ENCODE assay signal across 8 cellular contexts in genomic region chr3:149129326-149130123, GRCh38. TPM values are rescaled to one million over a fixed set of nuclear protein-coding genes. Genes with fewer than 3 reads are reported as not detected.
DNase-seq lines count a peak whose midpoint lies in the region; ATAC-seq, FAIRE-seq and TF ChIP-seq lines count a peak whose summit lies in the region.

TSS of gene HPS3 (plus strand) at chr3:149129638. CDS start at chr3:149129724, 86 bp downstream.

- peak within 1 kb of the TSS; percentile 72 to 92 for H3K4me2 ChIP-seq in H1 (ENCODE audit: insufficient read depth in 1 of 2, low read depth in 2 of 2, low read length in 2 of 2)
- peak within 1 kb of the TSS; percentile 59 for H3K4me2 ChIP-seq in mesendoderm (ENCODE audit: low read length)

- H3K14ac ChIP-seq in H1 (ENCODE audit: insufficient read length) = no peak within 1 kb of the TSS

- H3K27ac Mint-ChIP-seq in Calu3 (ENCODE audit: unreplicated experiment) = peak within 1 kb of the TSS; percentile 91

- intact Hi-C loops in Calu3 (cut with micrococcal nuclease; ENCODE audit: unreplicated experiment) = loop anchor here (1.0 to 5.0 kb wide), 3 partner anchors 53 to 347 kb away; no protein-coding TSS in a partner anchor

- no peak for TF ChIP-seq EP300 in H1 (IDR thresholded peaks at IDR 0.05; ENCODE audit: borderline replicate concordance in 1 of 2, low read depth in 2 of 2, low read length in 2 of 2)

- H2BK5ac ChIP-seq in H1 (ENCODE audit: low read depth, low read length) = peak within 1 kb of the TSS; percentile 45; the same call in 1 of the 2 replicates
- no peak within 1 kb of the TSS for H2BK5ac ChIP-seq in mesendoderm (ENCODE audit: low read length)

- 0 out of 4 replicates have a peak, but pooled peaks of 1 of the 2 experiments have one; percentile 1 for TF ChIP-seq RAD21 in H1 (IDR thresholded peaks at IDR 0.05 in 1 of 2, conservative IDR thresholded peaks at IDR 0.05 in 1 of 2; ENCODE audit: low read depth in 2 of 2, low read length in 2 of 2)

- H3K4me3 Mint-ChIP-seq in Calu3 (ENCODE audit: low read depth, unreplicated experiment) = peak within 1 kb of the TSS; percentile 94

- DNase-seq in Calu3 (peak; percentile 98), NOMO-1 treated with dmso at 0.1 percent for 144 hours (lab: John Stamatoyannopoulos, UW; ENCODE audit: unreplicated experiment) (peak; percentile 95), H1 (ENCODE audit: low read depth in 1 of 2, low spot score in 2 of 2) (peak; percentile 31 to 87), mesendoderm (peak; percentile 90)
- DNase-seq in activated CD8-positive, alpha-beta memory T cell treated with anti-CD3 and anti-CD28 coated beads for 48 hours (ENCODE audit: low read depth in 2 of 3, low spot score in 2 of 3) = peak; percentile 42 to 74 (median 44)
- DNase-seq in stimulated activated CD8-positive, alpha-beta memory T cell treated with anti-CD3 and anti-CD28 coated beads, Interleukin-15, amount 100 ng/mL, for 1 hour (ENCODE audit: low read depth) = peak; percentile 56

- no peak within 1 kb of the TSS for H2AK5ac ChIP-seq in H1 (ENCODE audit: low read depth, low read length)
- H2AK5ac ChIP-seq in mesendoderm (ENCODE audit: low read length) = no peak within 1 kb of the TSS

- H4K20me1 ChIP-seq in H1 (replicated peaks in 1 of 2; ENCODE audit: control insufficient read depth in 1 of 2, insufficient read depth in 2 of 2, low read length in 2 of 2) = no peaks in the 10 kb centered on the region

- H3K27ac ChIP-seq in HUES48 (ENCODE audit: low read depth, low read length) = peak within 1 kb of the TSS; percentile 62
- peak within 1 kb of the TSS; percentile 62; the same call in 1 of the 2 replicates for H3K27ac ChIP-seq in H1 (ENCODE audit: low read depth, low read length)
- H3K27ac ChIP-seq in mesendoderm (ENCODE audit: low read depth, low read length) = no peak within 1 kb of the TSS

- H3K36me3 ChIP-seq in HUES48 (ENCODE audit: control insufficient read depth, insufficient read depth, low read length) (0 out of 2 replicates have a peak, but pooled peaks cover 12% of the 10 kb centered on the region), H1 (ENCODE audit: control insufficient read depth in 2 of 4, insufficient read depth in 4 of 4, low read length in 3 of 4) (no peaks in the 10 kb centered on the region; a peak in 1 of 8 replicates), mesendoderm (ENCODE audit: control insufficient read depth, insufficient read depth, low read length) (no peaks in the 10 kb centered on the region)

- H3K27me3 ChIP-seq in HUES48 (ENCODE audit: control insufficient read depth, insufficient read depth, low read length) = no peaks in the 10 kb centered on the region; the same call in 1 of the 2 replicates
- H3K27me3 ChIP-seq in H1 (replicated peaks in 1 of 4; ENCODE audit: control insufficient read depth in 3 of 4, extremely low read depth in 1 of 4, insufficient read depth in 3 of 4, low read length in 3 of 4) = no peaks in the 10 kb centered on the region; a peak in 1 of 7 replicates
- H3K27me3 ChIP-seq in mesendoderm (ENCODE audit: insufficient read depth, low read length, poor library complexity) = no peaks in the 10 kb centered on the region

- peaks cover 3% of the 10 kb centered on the region; the same call in 1 of the 2 replicates for H3K23me2 ChIP-seq in H1 (ENCODE audit: low read depth, low read length)

- no peaks in the 10 kb centered on the region for H3K9me3 ChIP-seq in HUES48 (ENCODE audit: control insufficient read depth, insufficient read depth, low read length)
- no peaks in the 10 kb centered on the region for H3K9me3 ChIP-seq in H1 (ENCODE audit: insufficient read depth in 2 of 2, low read depth in 1 of 2, low read length in 1 of 2)

- peak within 1 kb of the TSS; percentile 68 for H3K9ac ChIP-seq in HUES48 (ENCODE audit: low read depth, low read length)
- peak within 1 kb of the TSS; percentile 62 to 78 (median 68) for H3K9ac ChIP-seq in H1 (replicated peaks in 1 of 4; ENCODE audit: extremely low read depth in 1 of 4, low read depth in 3 of 4, low read length in 3 of 4)
- peak within 1 kb of the TSS; percentile 77 for H3K9ac ChIP-seq in mesendoderm (ENCODE audit: low read length)

- H3K4me1 ChIP-seq in HUES48 (ENCODE audit: control insufficient read depth, insufficient read depth, low read length) (peaks cover 29% of the 10 kb centered on the region), H1 (replicated peaks in 1 of 4; ENCODE audit: control insufficient read depth in 3 of 4, insufficient read depth in 4 of 4, low read length in 3 of 4) (peaks cover 3 to 11% (median 7%) of the 10 kb centered on the region in 4 experiments), mesendoderm (ENCODE audit: control insufficient read depth, low read depth, low read length) (no peaks in the 10 kb centered on the region)

- POLR2A ChIA-PET in H1 (lab: Charles Lee; ENCODE audit: partially characterized antibody) = interaction anchor here (0.7 to 1.8 kb wide), 9 partner anchors 9 to 615 kb away, joined by 3 to 6 read pairs (median 3); no protein-coding TSS in a partner anchor

- H4K5ac ChIP-seq in H1 (ENCODE audit: insufficient read length, low read depth, low read length) = peak within 1 kb of the TSS; percentile 87
- no peak within 1 kb of the TSS for H4K5ac ChIP-seq in mesendoderm (ENCODE audit: low read length)

- H3K23ac ChIP-seq in H1 (ENCODE audit: insufficient read length) (no peak within 1 kb of the TSS), mesendoderm (ENCODE audit: low read length) (no peak within 1 kb of the TSS)

- H3K4me1 Mint-ChIP-seq in Calu3 (ENCODE audit: low read depth, unreplicated experiment) = peaks cover 29% of the 10 kb centered on the region

- H4K8ac ChIP-seq in H1 (ENCODE audit: extremely low read depth, insufficient read depth, low read length) (peak within 1 kb of the TSS; percentile 28), mesendoderm (ENCODE audit: low read depth, low read length) (no peak within 1 kb of the TSS)

- H3K79me1 ChIP-seq in H1 (ENCODE audit: low read depth, low read length) (no peaks in the 10 kb centered on the region; the same call in 1 of the 2 replicates), mesendoderm (ENCODE audit: low read length) (no peaks in the 10 kb centered on the region)

- H3K79me2 ChIP-seq in H1 (ENCODE audit: control insufficient read depth in 1 of 2, insufficient read depth in 2 of 2, low read length in 2 of 2) (peaks cover 0 to 45% of the 10 kb centered on the region in 2 experiments; a peak in 2 of 4 replicates), mesendoderm (ENCODE audit: control insufficient read depth, insufficient read depth, low read length) (peaks cover 7% of the 10 kb centered on the region)

- H3K56ac ChIP-seq in H1 (replicated peaks; ENCODE audit: insufficient read length, low read depth, low read length) = peak within 1 kb of the TSS; percentile 26
- peak within 1 kb of the TSS; percentile 92 for H3K56ac ChIP-seq in mesendoderm (ENCODE audit: low read length)

- no peak for FAIRE-seq in H1 (lab: Jason Lieb, UNC)

- TF ChIP-seq POLR2A in H1 (IDR thresholded peaks at IDR 0.05; ENCODE audit: control extremely low read depth in 1 of 2, low read depth in 2 of 2, low read length in 2 of 2) = peak; percentile 54 to 58

- WGBS in H1 (ENCODE audit: extremely low coverage in 1 of 2, insufficient coverage in 1 of 2, insufficient read length in 1 of 2, insufficient replicate concordance in 2 of 2, low coverage in 1 of 2, low lambda C conversion rate in 2 of 2, missing lambda C conversion rate in 1 of 2), 2 experiments = 4% methylated on average over 73 of the region's 78 CpGs; no CpG with 5 or more reads in 1 of the 2 experiments
- no CpG with 5 or more reads among the region's 78 CpGs for WGBS in mesendoderm (ENCODE audit: extremely low coverage, insufficient coverage, low lambda C conversion rate)

- no peak within 1 kb of the TSS for H2BK15ac ChIP-seq in H1 (ENCODE audit: low read length)
- H2BK15ac ChIP-seq in mesendoderm (replicated peaks; ENCODE audit: low read depth) = no peak within 1 kb of the TSS

- H3K18ac ChIP-seq in H1 (ENCODE audit: extremely low read depth, low read length) (peak within 1 kb of the TSS; percentile 80), mesendoderm (ENCODE audit: low read length) (peak within 1 kb of the TSS; percentile 76)

- peaks cover 37% of the 10 kb centered on the region for H3K36me3 Mint-ChIP-seq in Calu3 (ENCODE audit: insufficient read depth, unreplicated experiment)

- H2BK120ac ChIP-seq in H1 (replicated peaks; ENCODE audit: low read depth, low read length) (no peak within 1 kb of the TSS), mesendoderm (ENCODE audit: low read depth, low read length) (no peak within 1 kb of the TSS)

- no peaks in the 10 kb centered on the region for H3K9me3 Mint-ChIP-seq in Calu3 (ENCODE audit: low read depth, unreplicated experiment)

- CTCF ChIA-PET in Calu3 (lab: Charles Lee) = interaction anchor here (0.8 to 1.8 kb wide), 10 partner anchors 9 to 360 kb away, joined by 3 to 18 read pairs (median 4); no protein-coding TSS in a partner anchor
- CTCF ChIA-PET in H1 (lab: Charles Lee; ENCODE audit: partially characterized antibody) = interaction anchor here (0.7 to 2.5 kb wide), 13 partner anchors 10 to 358 kb away, joined by 3 to 21 read pairs (median 4); no protein-coding TSS in a partner anchor

- H4K91ac ChIP-seq in H1 (replicated peaks; ENCODE audit: insufficient read length, low read length) = peak within 1 kb of the TSS; percentile 88

- peak; percentile 16 for TF ChIP-seq CTCF in Calu3 (IDR thresholded peaks at IDR 0.05; ENCODE audit: unreplicated experiment)
- no peak for TF ChIP-seq CTCF in H1 (IDR thresholded peaks at IDR 0.05; ENCODE audit: control extremely low read depth in 1 of 3, insufficient read depth in 1 of 3, low read depth in 1 of 3, low read length in 3 of 3)

- no peak within 1 kb of the TSS for H2BK12ac ChIP-seq in H1 (ENCODE audit: low read depth, low read length)

- H2BK20ac ChIP-seq in H1 (ENCODE audit: low read length) = no peak within 1 kb of the TSS

- peak within 1 kb of the TSS; percentile 78 for H3K4me3 ChIP-seq in HUES48 (ENCODE audit: low read depth, low read length)
- H3K4me3 ChIP-seq in H1 (ENCODE audit: extremely low read depth in 1 of 4, insufficient read depth in 2 of 4, low read depth in 3 of 4, low read length in 4 of 4) = peak within 1 kb of the TSS; percentile 77 to 94 (median 81)
- peak within 1 kb of the TSS; percentile 82 for H3K4me3 ChIP-seq in mesendoderm (ENCODE audit: low read length)

- H3K27me3 Mint-ChIP-seq in Calu3 (ENCODE audit: unreplicated experiment) = no peaks in the 10 kb centered on the region

- no TSS peak for BruUV-seq in Calu3 (replicated peaks; lab: Mats Ljungman, UMichigan)

- H3K4ac ChIP-seq in H1 (replicated peaks; ENCODE audit: insufficient read length, low read depth, low read length) (no peak within 1 kb of the TSS), mesendoderm (ENCODE audit: low read depth, low read length) (peak within 1 kb of the TSS; percentile 76)

- H2AFZ ChIP-seq in H1 (ENCODE audit: low read length) = peak within 1 kb of the TSS; percentile 64

- ATAC-seq in GM21423 (IDR thresholded peaks at IDR 0.05; ENCODE audit: unreplicated experiment) = peak; percentile 96

RNA-seq across cellular contexts. Expression of gene HPS3, which starts in this region (rescaled TPM):
- total RNA-seq in Calu3 (2022) = 46.4 and 49.5 TPM in 2 replicates
- total RNA-seq in H1 (2021; fragmentation: NEBNext Ultra II Directional; extraction: Animal tissue kit (Norgen Biotek cat#: 25700)) = 42.8 and 48.7 TPM in 2 replicates
- 23.7 and 24.0 TPM in 2 replicates for polyA plus RNA-seq in H1 (2011; rRNA removed)
- polyA plus RNA-seq in H1 (2011; cell fraction: cytosol; rRNA removed) = 32.5 TPM
- polyA plus RNA-seq in H1 (2011; cell fraction: nucleus; rRNA removed) = 22.5 TPM
- 32.6 to 41.2 TPM (median 36.7 TPM) in 4 replicates for polyA plus RNA-seq in H1 (2012, experiment 1 of 2)
- 5.4 TPM for polyA plus RNA-seq in H1 (2012, experiment 2 of 2)
- 24.1 TPM for polyA plus RNA-seq in H1 (2013, experiment 1 of 2)
- polyA plus RNA-seq in H1 (2013, experiment 2 of 2) = 23.6 TPM
- 50.7 and 61.1 TPM in 2 replicates for polyA minus RNA-seq in H1 (2011; rRNA and poly(A)+ RNA removed)
- polyA minus RNA-seq in H1 (2011; cell fraction: cytosol; rRNA and poly(A)+ RNA removed) = 27.6 TPM
- polyA minus RNA-seq in H1 (2011; cell fraction: nucleus; rRNA and poly(A)+ RNA removed) = 38.2 TPM
- 16.5 TPM for polyA plus RNA-seq in mesendoderm (2013, experiment 1 of 2)
- 15.7 TPM for polyA plus RNA-seq in mesendoderm (2013, experiment 2 of 2)

Comparison
In these comparisons a context has a peak if more than half of its experiments do, and no peak if none do; other contexts are left out.
1. DNase-seq: peak in every context shown above with its lines; median percentile 98 in Calu3; 95 in NOMO-1 treated with dmso at 0.1 percent for 144 hours; 90 in mesendoderm; 59 in H1; 56 in stimulated activated CD8-positive, alpha-beta memory T cell treated with anti-CD3 and anti-CD28 coated beads, Interleukin-15, amount 100 ng/mL, for 1 hour; 44 in activated CD8-positive, alpha-beta memory T cell treated with anti-CD3 and anti-CD28 coated beads for 48 hours.